ENCODE assay signal across 24 cellular contexts in the genomic region with DNA sequence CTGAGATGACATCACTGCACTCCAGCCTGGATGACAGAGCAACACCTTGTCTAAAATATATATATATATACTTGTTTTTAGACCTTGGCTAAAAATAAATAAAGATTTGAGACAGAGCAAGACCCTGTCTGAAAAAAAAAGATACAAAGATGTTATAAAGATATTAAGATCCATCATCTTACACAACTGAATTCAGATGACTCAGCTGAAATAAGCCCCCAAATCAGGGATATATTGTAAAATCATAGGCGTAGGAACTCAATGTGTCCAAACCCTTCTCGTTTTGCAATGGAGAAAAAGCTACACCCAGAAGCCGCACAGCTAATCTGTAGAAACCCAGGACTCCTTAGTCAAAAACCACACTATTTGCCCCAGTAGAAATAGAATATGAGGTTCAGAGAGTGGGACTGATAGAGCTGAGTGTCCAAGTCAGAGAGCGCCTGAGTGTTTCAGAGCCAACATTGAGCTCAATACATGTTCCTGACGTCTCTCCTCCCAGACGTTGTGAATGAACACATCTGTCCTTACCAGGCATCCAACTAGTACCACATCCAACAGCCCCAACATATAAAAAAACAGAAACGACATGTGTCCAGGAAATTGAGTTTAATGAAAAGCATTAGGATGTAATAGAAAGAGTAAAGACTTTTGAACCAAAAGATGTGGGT.
"Had no signal": no experiment of that assay in that cellular context is flagged by ENCODE, and none has a peak within 500 bp of the region (broad histone marks: within the 10 kb centered on the region; RNA-seq: fewer than 3 reads in every experiment).

No MANE protein-coding gene starts in this region.

- H3K4me1 ChIP-seq: foreskin keratinocyte had no signal

- DNase-seq: dermis blood vessel endothelial cell; dorsolateral prefrontal cortex; effector CD4-positive, alpha-beta T cell; effector memory CD4-positive, alpha-beta T cell; foreskin keratinocyte; heart left ventricle; hypothalamus; immature natural killer cell; islet precursor cell; kidney; kidney glomerular epithelial cell; left colon; left ventricle myocardium inferior; lower lobe of right lung; mesenchymal stem cell; mucosa of descending colon had no signal

- H3K4me3 ChIP-seq: coronary artery, dorsolateral prefrontal cortex, esophagus muscularis mucosa, gastroesophageal sphincter, heart left ventricle, hepatocyte, left ventricle myocardium inferior, lower lobe of right lung, mucosa of descending colon had no signal

- ATAC-seq: foreskin keratinocyte, gastroesophageal sphincter, left colon, left lobe of liver, lower lobe of right lung, mucosa of descending colon had no signal

- FAIRE-seq: colon, endothelial cell of umbilical vein, frontal cortex, kidney had no signal

- H3K27ac ChIP-seq: coronary artery, dorsolateral prefrontal cortex, esophagus muscularis mucosa, foreskin keratinocyte, gastroesophageal sphincter, heart left ventricle, hepatocyte, left ventricle myocardium inferior, lower lobe of right lung had no signal

- H3K9me3 ChIP-seq: esophagus muscularis mucosa, gastroesophageal sphincter, heart left ventricle, left ventricle myocardium inferior, lower lobe of right lung, mucosa of descending colon had no signal

- H3K27me3 ChIP-seq: dorsolateral prefrontal cortex, esophagus muscularis mucosa, gastroesophageal sphincter, heart left ventricle, hepatocyte had no signal

- H2AFZ ChIP-seq: hepatocyte had no signal

- H3K36me3 ChIP-seq: esophagus muscularis mucosa, gastroesophageal sphincter, heart left ventricle, left ventricle myocardium inferior, lower lobe of right lung had no signal

- H3K4me2 ChIP-seq: hepatocyte had no signal
